Comparison of ENCODE assay signal across 10 cellular contexts in genomic region chr3:187210555-187211327, GRCh38. TPM values are rescaled to one million over a fixed set of nuclear protein-coding genes. Genes with fewer than 3 reads are reported as not detected.
DNase-seq lines count a peak whose midpoint lies in the region; ATAC-seq lines count a peak whose summit lies in the region.
"Had no signal": no experiment of that assay in that cellular context is flagged by ENCODE, and none has a peak within 500 bp of the region (broad histone marks: within the 10 kb centered on the region; RNA-seq: fewer than 3 reads in every experiment).

No MANE protein-coding gene starts in this region.

- H3K9ac ChIP-seq in muscle layer of colon (ENCODE audit: low read length) = no peak overlapping the region

- no peak overlapping the region for H3K27ac Mint-ChIP-seq in activated CD8-positive, alpha-beta T cell treated with anti-CD3 and anti-CD28 coated beads, Interleukin-2, amount 10 ng/mL, durations not matched to agents 7 days and 5 days
- H3K27ac Mint-ChIP-seq: activated T-cell treated with anti-CD3 and anti-CD28 coated beads, Interleukin-2, amount 50 U/mL, for 72 hours had no signal

- H3K36me3 ChIP-seq in muscle layer of colon (ENCODE audit: insufficient read depth, low read length) = no peaks in the 10 kb centered on the region

- DNase-seq in GM04504 (ENCODE audit: low read depth) = peak; percentile 86
- DNase-seq in cerebellum (ENCODE audit: low spot score) = peak; percentile 58
- DNase-seq in SW480 (ENCODE audit: low spot score) = no peak
- no peak for DNase-seq in activated CD8-positive, alpha-beta T cell treated with anti-CD3 and anti-CD28 coated beads, Interleukin-2, amount 10 ng/mL, durations not matched to agents 7 days and 5 days
- DNase-seq in retina = no peak
- DNase-seq: activated T-cell treated with anti-CD3 and anti-CD28 coated beads, Interleukin-2, amount 50 U/mL, for 72 hours; GDM1 had no signal

- H3K27me3 Mint-ChIP-seq in activated CD8-positive, alpha-beta T cell treated with anti-CD3 and anti-CD28 coated beads, Interleukin-2, amount 10 ng/mL, durations not matched to agents 7 days and 5 days (ENCODE audit: low read depth) = peaks cover 19% of the 10 kb centered on the region

- H3K4me3 Mint-ChIP-seq in activated CD8-positive, alpha-beta T cell treated with anti-CD3 and anti-CD28 coated beads, Interleukin-2, amount 10 ng/mL, durations not matched to agents 7 days and 5 days = no peak overlapping the region
- H3K4me3 Mint-ChIP-seq: activated T-cell treated with anti-CD3 and anti-CD28 coated beads, Interleukin-2, amount 50 U/mL, for 72 hours had no signal

- H3K4me1 ChIP-seq in muscle layer of colon (ENCODE audit: insufficient read depth, low read length) = peaks cover 59% of the 10 kb centered on the region

- ATAC-seq in HG02943 (IDR thresholded peaks at IDR 0.05; ENCODE audit: low read depth, unreplicated experiment) (peak; percentile 97), HG02610 (IDR thresholded peaks at IDR 0.05; ENCODE audit: unreplicated experiment) (no peak)
- ATAC-seq in activated CD8-positive, alpha-beta T cell treated with anti-CD3 and anti-CD28 coated beads, Interleukin-2, amount 10 ng/mL, durations not matched to agents 7 days and 5 days = no peak
- ATAC-seq: activated T-cell treated with anti-CD3 and anti-CD28 coated beads, Interleukin-2, amount 50 U/mL, for 72 hours had no signal

- CTCF ChIA-PET in activated CD8-positive, alpha-beta T cell treated with anti-CD3 and anti-CD28 coated beads, Interleukin-2, amount 10 ng/mL, durations not matched to agents 7 days and 5 days (lab: Charles Lee) = interaction anchor here (1.4 kb wide), 2 partner anchors 43 to 109 kb away, joined by 3 to 5 read pairs; no protein-coding TSS in a partner anchor

- H3K4me3 ChIP-seq in muscle layer of colon (ENCODE audit: low read depth in 1 of 2, low read length in 2 of 2) = no peak overlapping the region

- H3K27ac ChIP-seq in muscle layer of colon (ENCODE audit: low read depth, low read length) = peak overlapping the region; percentile 48

- no peaks in the 10 kb centered on the region for H3K9me3 Mint-ChIP-seq in activated CD8-positive, alpha-beta T cell treated with anti-CD3 and anti-CD28 coated beads, Interleukin-2, amount 10 ng/mL, durations not matched to agents 7 days and 5 days (ENCODE audit: insufficient read depth)

- H3K4me1 Mint-ChIP-seq in activated CD8-positive, alpha-beta T cell treated with anti-CD3 and anti-CD28 coated beads, Interleukin-2, amount 10 ng/mL, durations not matched to agents 7 days and 5 days (ENCODE audit: low read depth) = no peaks in the 10 kb centered on the region

- no peaks in the 10 kb centered on the region for H3K27me3 ChIP-seq in muscle layer of colon (ENCODE audit: control insufficient read depth in 1 of 2, insufficient read depth in 2 of 2, low read length in 2 of 2)

- no peaks in the 10 kb centered on the region for H3K36me3 Mint-ChIP-seq in activated CD8-positive, alpha-beta T cell treated with anti-CD3 and anti-CD28 coated beads, Interleukin-2, amount 10 ng/mL, durations not matched to agents 7 days and 5 days (ENCODE audit: low read depth)

- H3K9me3 ChIP-seq in muscle layer of colon (ENCODE audit: low read length) = no peaks in the 10 kb centered on the region

- POLR2A ChIA-PET in activated CD8-positive, alpha-beta T cell treated with anti-CD3 and anti-CD28 coated beads, Interleukin-2, amount 10 ng/mL, durations not matched to agents 7 days and 5 days (lab: Charles Lee) = no interaction called here

RNA-seq across cellular contexts. Expression of gene RTP1, which starts 13.5 kb away (rescaled TPM):
- total RNA-seq in cerebellum = 0.27 TPM
- not detected for total RNA-seq in activated CD8-positive, alpha-beta T cell treated with anti-CD3 and anti-CD28 coated beads, Interleukin-2, amount 10 ng/mL, durations not matched to agents 7 days and 5 days
- total RNA-seq: activated T-cell treated with anti-CD3 and anti-CD28 coated beads, Interleukin-2, amount 50 U/mL, for 72 hours had no signal

Comparison
In these comparisons a context has a peak if more than half of its experiments do, and no peak if none do; other contexts are left out.
1. DNase-seq: peak in GM04504 (single experiment) and cerebellum (single experiment); none in SW480 (single experiment), activated CD8-positive, alpha-beta T cell treated with anti-CD3 and anti-CD28 coated beads, Interleukin-2, amount 10 ng/mL, durations not matched to agents 7 days and 5 days (single experiment) and retina (single experiment).